ENCODE assay signal across 8 cellular contexts in the genomic region with DNA sequence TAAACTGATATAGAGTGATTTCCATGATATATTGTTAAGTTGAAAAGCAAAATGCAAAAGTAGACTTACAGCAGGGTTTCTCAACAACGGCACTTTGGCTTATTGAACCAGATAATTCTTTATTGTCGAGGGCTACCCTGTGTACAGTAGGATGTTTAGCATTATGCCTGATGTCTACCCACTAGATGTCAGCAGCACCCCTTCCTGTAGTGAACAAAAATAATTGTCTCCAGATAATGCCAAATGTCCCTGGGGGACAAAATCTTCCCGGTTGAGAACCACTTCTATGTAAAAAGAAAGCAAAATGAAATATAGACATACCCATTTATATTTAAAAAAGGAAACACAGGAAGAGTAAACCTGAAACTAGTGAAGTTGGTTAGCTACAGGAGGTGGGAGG. TPM values are rescaled to one million over a fixed set of nuclear protein-coding genes. Genes with fewer than 3 reads are reported as not detected.
DNase-seq lines count a peak whose midpoint lies in the region; ATAC-seq, FAIRE-seq and TF ChIP-seq lines count a peak whose summit lies in the region.

No MANE protein-coding gene starts in this region.

- no peak for TF ChIP-seq POLR2A in GM12878 (IDR thresholded peaks at IDR 0.05; ENCODE audit: low read depth, low read length)

- peaks cover 0 to 4% of the 10 kb centered on the region in 2 experiments; a peak in 1 of 4 replicates for H3K36me3 ChIP-seq in GM12878 (ENCODE audit: control insufficient read depth in 2 of 2, insufficient read depth in 2 of 2, low read length in 1 of 2)

- H3K4me3 Mint-ChIP-seq in stimulated activated naive CD8-positive, alpha-beta T cell treated with anti-CD3 and anti-CD28 coated beads, Interleukin-15, amount 100 ng/mL, for 72 hours, result no peak overlapping the region

- peak overlapping the region in 1 of 2 donors; percentile 6 for H3K27ac Mint-ChIP-seq in stimulated activated naive CD8-positive, alpha-beta T cell treated with anti-CD3 and anti-CD28 coated beads, Interleukin-15, amount 100 ng/mL, for 72 hours

- H2AFZ ChIP-seq in GM12878 (ENCODE audit: control insufficient read depth, low read depth, low read length), result peak overlapping the region; percentile 15; the same call in 1 of the 2 replicates

- H3K4me1 ChIP-seq in GM12878 (ENCODE audit: control insufficient read depth, insufficient read depth, low read length), result no peaks in the 10 kb centered on the region

- SMC1A ChIA-PET in GM12878 (lab: Charles Lee; ENCODE audit: uncharacterized antibody, unreplicated experiment), result interaction anchor here (1.0 to 3.4 kb wide), 5 partner anchors 11 to 404 kb away, joined by 4 to 22 read pairs (median 6); partner anchors contain the start of gene ABCD2

- BruUV-seq in GM12878 (replicated peaks; lab: Mats Ljungman, UMichigan), result no TSS peak

- in situ Hi-C loops in GM12878 (cut with MboI), result no loop called here

- POLR2A ChIA-PET in GM12878 (lab: Charles Lee), result interaction anchor here (0.5 to 0.6 kb wide), 2 partner anchors 33 to 70 kb away, joined by 3 to 5 read pairs; partner anchors contain the start of gene ABCD2

- no peaks in the 10 kb centered on the region for H3K27me3 ChIP-seq in GM12878 (replicated peaks in 1 of 2; ENCODE audit: control insufficient read depth in 2 of 2, insufficient read depth in 2 of 2, low read length in 1 of 2)

- RAD21 ChIA-PET in GM12878 (lab: Charles Lee; ENCODE audit: unreplicated experiment), result interaction anchor here (0.9 to 1.5 kb wide), 2 partner anchors 105 to 107 kb away, joined by 3 to 14 read pairs; no protein-coding TSS in a partner anchor

- H3K4me2 ChIP-seq in GM12878 (ENCODE audit: control insufficient read depth, insufficient read depth), result no peak overlapping the region

- WGBS in GM12878 (ENCODE audit: insufficient coverage, insufficient replicate concordance, low lambda C conversion rate, missing lambda C conversion rate), result 19% methylated on average over 3 of the region's 3 CpGs

- CTCF ChIA-PET in GM12878 (lab: Yijun Ruan, JAX), result interaction anchor here (0.6 to 3.5 kb wide), 17 partner anchors 10 to 405 kb away, joined by 3 to 24 read pairs (median 3); partner anchors contain the start of gene ABCD2

- no peaks in the 10 kb centered on the region for H3K27me3 Mint-ChIP-seq in stimulated activated naive CD8-positive, alpha-beta T cell treated with anti-CD3 and anti-CD28 coated beads, Interleukin-15, amount 100 ng/mL, for 72 hours

- H3K79me2 ChIP-seq in GM12878 (ENCODE audit: control insufficient read depth, insufficient read depth, low read length), result no peaks in the 10 kb centered on the region

- no peaks in the 10 kb centered on the region for H3K9me3 Mint-ChIP-seq in stimulated activated naive CD8-positive, alpha-beta T cell treated with anti-CD3 and anti-CD28 coated beads, Interleukin-15, amount 100 ng/mL, for 72 hours

- H3K4me1 Mint-ChIP-seq in stimulated activated naive CD8-positive, alpha-beta T cell treated with anti-CD3 and anti-CD28 coated beads, Interleukin-15, amount 100 ng/mL, for 72 hours, result peaks cover 7% of the 10 kb centered on the region

- H3K27ac ChIP-seq in GM12878 (ENCODE audit: control insufficient read depth, insufficient read depth), result no peak overlapping the region

- TF ChIP-seq RAD21 in Ishikawa (IDR thresholded peaks at IDR 0.05; ENCODE audit: low read depth) (peak; percentile 53), GM12878 (IDR thresholded peaks at IDR 0.05; ENCODE audit: insufficient read depth, low read depth, low read length) (peak; percentile 50)

- DNase-seq in EH (ENCODE audit: low read depth) (peak; percentile 7), GM12878 (ENCODE audit: low read depth, low spot score) (no peak), DMS 273 (lab: John Stamatoyannopoulos, UW; ENCODE audit: unreplicated experiment) (no peak), NCI-H1930 (lab: John Stamatoyannopoulos, UW) (no peak)
- no peak for DNase-seq in stimulated activated naive CD8-positive, alpha-beta T cell treated with anti-CD3 and anti-CD28 coated beads, Interleukin-15, amount 100 ng/mL, for 72 hours

- no peaks in the 10 kb centered on the region for H3K9me3 ChIP-seq in GM12878 (replicated peaks; ENCODE audit: control insufficient read depth, insufficient read depth, low read length)

- TF ChIP-seq EP300 in Ishikawa (IDR thresholded peaks at IDR 0.05; ENCODE audit: borderline replicate concordance) (no peak), GM12878 (IDR thresholded peaks at IDR 0.05; ENCODE audit: borderline replicate concordance in 1 of 2, control insufficient read depth in 1 of 2, low read depth in 2 of 2, low read length in 2 of 2) (no peak)

- FAIRE-seq in GM12878 (lab: Jason Lieb, UNC), result no peak

- no peak overlapping the region for H3K9ac ChIP-seq in GM12878 (ENCODE audit: control insufficient read depth, insufficient read depth, low read length)

- intact Hi-C loops in GM12878 (cut with micrococcal nuclease; ENCODE audit: unreplicated experiment), result loop anchor here (1.0 to 5.0 kb wide), 2 partner anchors 105 to 405 kb away; no protein-coding TSS in a partner anchor

- TF ChIP-seq CTCF in GM12878 (IDR thresholded peaks at IDR 0.05 in 2 of 3, conservative IDR thresholded peaks at IDR 0.05 in 1 of 3; ENCODE audit: control insufficient read depth in 2 of 3, extremely low read depth in 1 of 3, insufficient read depth in 1 of 3, low read depth in 3 of 3, low read length in 3 of 3), result peak; percentile 39 to 79 (median 55); a peak in 4 of 6 replicates

- H3K4me3 ChIP-seq in GM12878, result no peak overlapping the region

- ATAC-seq in GM19372 (IDR thresholded peaks at IDR 0.05; ENCODE audit: low read depth, unreplicated experiment) (peak; percentile 70), GM12878 (peak; percentile 84), GM21381 (IDR thresholded peaks at IDR 0.05; ENCODE audit: unreplicated experiment) (no peak)
- ATAC-seq in stimulated activated naive CD8-positive, alpha-beta T cell treated with anti-CD3 and anti-CD28 coated beads, Interleukin-15, amount 100 ng/mL, for 72 hours, result peak; percentile 70

- H4K20me1 ChIP-seq in GM12878 (ENCODE audit: control insufficient read depth, insufficient read depth), result no peaks in the 10 kb centered on the region

TF ChIP-seq in Ishikawa, 13 proteins besides CTCF, POLR2A, EP300 and RAD21 (continues in another document):
- TF ChIP-seq CEBPB (IDR thresholded peaks at IDR 0.05) (no peak), TAF1 (IDR thresholded peaks at IDR 0.05; ENCODE audit: low read depth) (no peak), TEAD4 (IDR thresholded peaks at IDR 0.05) (no peak), TCF12 (IDR thresholded peaks at IDR 0.05; ENCODE audit: low read depth) (no peak)
- TF ChIP-seq, protein P1, sequence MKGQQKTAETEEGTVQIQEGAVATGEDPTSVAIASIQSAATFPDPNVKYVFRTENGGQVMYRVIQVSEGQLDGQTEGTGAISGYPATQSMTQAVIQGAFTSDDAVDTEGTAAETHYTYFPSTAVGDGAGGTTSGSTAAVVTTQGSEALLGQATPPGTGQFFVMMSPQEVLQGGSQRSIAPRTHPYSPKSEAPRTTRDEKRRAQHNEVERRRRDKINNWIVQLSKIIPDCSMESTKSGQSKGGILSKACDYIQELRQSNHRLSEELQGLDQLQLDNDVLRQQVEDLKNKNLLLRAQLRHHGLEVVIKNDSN (IDR thresholded peaks at IDR 0.05), result no peak

TF ChIP-seq in GM12878, 131 proteins besides CTCF, POLR2A, EP300 and RAD21:
- no peak for TF ChIP-seq FOXM1 (IDR thresholded peaks at IDR 0.05; ENCODE audit: low read depth, low read length)
- TF ChIP-seq SMARCA5 (IDR thresholded peaks at IDR 0.05), result 0 out of 2 replicates have a peak, but pooled peaks have one; percentile 13
- TF ChIP-seq SMC3 (IDR thresholded peaks at IDR 0.05; ENCODE audit: borderline replicate concordance, low read length), result peak; percentile 58; the same call in 1 of the 2 replicates
- peak; percentile 75 for TF ChIP-seq MEF2B (IDR thresholded peaks at IDR 0.05; ENCODE audit: partially characterized antibody, poor library complexity, severe bottlenecking)
- no peak for TF ChIP-seq NR2F1 (conservative IDR thresholded peaks at IDR 0.05)

RNA-seq across cellular contexts. Expression of gene ABCD2, which starts 32.4 kb away (rescaled TPM):
- total RNA-seq in GM12878 (2013; cell fraction: nucleolus; rRNA removed), result 65.6 and 69.0 TPM in 2 replicates
- total RNA-seq in GM12878 (2014; rRNA removed), result 9.5 and 13.8 TPM in 2 replicates
- total RNA-seq in GM12878 (2014; rRNA removed; fragmentation: Illumina TruSeq; extraction: Trizol), result 16.2 and 16.9 TPM in 2 replicates
- total RNA-seq in GM12878 (2021), result 10.3 and 11.0 TPM in 2 replicates
- 2.2 TPM for polyA plus RNA-seq in GM12878 (2011; ENCODE audit: low read depth)
- polyA plus RNA-seq in GM12878 (2011; rRNA removed), result 6.4 and 10.7 TPM in 2 replicates
- polyA plus RNA-seq in GM12878 (2011; cell fraction: cytosol; rRNA removed), result 1.9 and 2.1 TPM in 2 replicates
- 3.6 and 4.8 TPM in 2 replicates for polyA plus RNA-seq in GM12878 (2011; cell fraction: nucleus; rRNA removed)
- polyA plus RNA-seq in GM12878 (2012), result 2.6 and 2.9 TPM in 2 replicates
- 9.1 and 12.3 TPM in 2 replicates for polyA plus RNA-seq in GM12878 (2014; fragmentation: Illumina TruSeq; extraction: Trizol)
- 1 to 10 TPM; 4.4 to 5.7 TPM for polyA plus RNA-seq in GM12878 (2014; fragmentation: Nextera tagmentation; extraction: Ambion mirVana)
- 4.4 and 6.2 TPM in 2 replicates for polyA plus RNA-seq in GM12878 (2014; rRNA removed)
- polyA plus RNA-seq in GM12878 (2016; fragmentation: Nextera tagmentation; extraction: Ambion mirVana), result 1 to 10 TPM; 7.4 to 7.5 TPM
- polyA minus RNA-seq in GM12878 (2011; rRNA and poly(A)+ RNA removed), result 11.4 and 16.4 TPM in 2 replicates
- 2.9 and 4.3 TPM in 2 replicates for polyA minus RNA-seq in GM12878 (2011; cell fraction: cytosol; rRNA and poly(A)+ RNA removed)
- 11.1 and 14.7 TPM in 2 replicates for polyA minus RNA-seq in GM12878 (2011; cell fraction: nucleus; rRNA and poly(A)+ RNA removed)
